ENCODE assay signal across 7 cellular contexts in the genomic region with DNA sequence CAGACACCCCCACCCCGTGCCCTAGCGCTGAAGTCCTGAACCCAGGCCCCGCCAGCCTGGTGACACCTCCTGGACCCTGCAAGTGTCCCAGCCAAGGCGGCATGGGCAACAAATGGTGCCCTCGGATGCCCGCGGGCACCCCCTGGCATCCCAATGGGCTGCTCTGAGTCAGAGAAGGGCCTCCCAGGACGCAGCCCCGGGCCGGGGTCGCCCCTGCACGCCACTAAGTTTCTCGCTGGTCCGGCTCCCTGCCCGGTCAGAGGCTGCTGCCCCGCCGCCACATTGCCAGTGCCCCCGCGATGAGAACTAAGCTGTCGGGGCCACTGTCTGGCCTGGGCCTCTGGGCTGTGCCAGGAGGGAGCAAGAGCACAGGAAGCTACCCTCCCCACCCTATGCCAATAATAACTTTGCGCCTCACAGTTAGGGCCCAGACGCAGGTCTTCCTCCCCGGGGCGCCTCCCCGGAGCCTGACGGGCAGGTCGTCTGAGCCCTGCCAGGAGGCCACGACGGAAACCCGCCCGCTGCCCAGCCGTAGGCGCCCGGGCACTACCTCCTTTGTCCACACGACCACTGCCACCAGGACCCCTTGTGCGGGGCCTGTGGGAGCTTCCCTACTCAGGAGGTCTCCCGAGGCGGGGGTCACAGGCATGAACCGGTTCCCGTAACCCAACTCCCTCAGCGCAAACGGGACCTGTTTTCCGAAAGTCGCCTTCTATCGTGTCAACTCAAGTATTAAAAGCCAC.
DNase-seq lines count a peak whose midpoint lies in the region; ATAC-seq and TF ChIP-seq lines count a peak whose summit lies in the region.

No MANE protein-coding gene starts in this region.

- TF ChIP-seq POLR2A in GM18951 (IDR thresholded peaks at IDR 0.05; ENCODE audit: extremely low read depth, insufficient read depth, insufficient read length): peak; percentile 52

- H3K27ac ChIP-seq in RWPE1: peak overlapping the region; percentile 80

- in situ Hi-C loops in GM18951 (cut with MboI; ENCODE audit: low sequenced_read_pairs, unreplicated experiment): loop anchor here (10.0 kb wide), 1 partner anchor 70 kb away; no protein-coding TSS in a partner anchor

- CTCF ChIA-PET in RWPE1 (lab: Yijun Ruan, JAX): interaction anchor here (0.6 to 2.0 kb wide), 6 partner anchors 16 to 733 kb away, joined by 3 to 7 read pairs (median 4); no protein-coding TSS in a partner anchor

- POLR2A ChIA-PET in RWPE1 (lab: Yijun Ruan, JAX; ENCODE audit: low non-redundant PET): interaction anchor here (0.7 kb wide), 1 partner anchor 10 kb away, joined by 4 read pairs; no protein-coding TSS in a partner anchor

- peaks cover 48% of the 10 kb centered on the region for H3K4me1 ChIP-seq in mucosa of stomach (ENCODE audit: control insufficient read depth, insufficient read depth, low read length)

- peak; percentile 30 for DNase-seq in RWPE1 (ENCODE audit: low spot score)
- DNase-seq in choroid plexus epithelial cell (ENCODE audit: low read depth): no peak
- DNase-seq in effector CD8-positive, alpha-beta T cell (lab: John Stamatoyannopoulos, UW): no peak

- peak overlapping the region; percentile 74 for H3K9ac ChIP-seq in mucosa of stomach (ENCODE audit: low read length)

- peaks cover 8% of the 10 kb centered on the region for H3K27me3 ChIP-seq in mucosa of stomach (ENCODE audit: control insufficient read depth, insufficient read depth, low read length)

- TF ChIP-seq CTCF in RWPE1 (conservative IDR thresholded peaks at IDR 0.05; ENCODE audit: low read depth) (no peak), choroid plexus epithelial cell (conservative IDR thresholded peaks at IDR 0.05; ENCODE audit: low read depth, low read length) (no peak)

- ATAC-seq in GM18870 (IDR thresholded peaks at IDR 0.05; ENCODE audit: unreplicated experiment) (no peak), HG02642 (IDR thresholded peaks at IDR 0.05; ENCODE audit: poor library complexity, unreplicated experiment) (no peak)

- no peaks in the 10 kb centered on the region for H3K9me3 ChIP-seq in mucosa of stomach (ENCODE audit: control insufficient read depth, low read length)

- no peaks in the 10 kb centered on the region for H3K36me3 ChIP-seq in mucosa of stomach (ENCODE audit: control insufficient read depth, insufficient read depth, low read length)

- peak overlapping the region; percentile 59 for H3K4me3 ChIP-seq in choroid plexus epithelial cell (ENCODE audit: low read depth, low read length)
- peak overlapping the region; percentile 63 for H3K4me3 ChIP-seq in mucosa of stomach (ENCODE audit: low read length)
